16 cellular contexts compared by ENCODE assay signal in genomic region chr12:27400856-27401255, GRCh38.
DNase-seq lines count a peak whose midpoint lies in the region; ATAC-seq and TF ChIP-seq lines count a peak whose summit lies in the region.
"Had no signal": no experiment of that assay in that cellular context is flagged by ENCODE, and none has a peak within 500 bp of the region (broad histone marks: within the 10 kb centered on the region; RNA-seq: fewer than 3 reads in every experiment).

No MANE protein-coding gene starts in this region.

- peaks cover 28% of the 10 kb centered on the region for H3K9me3 Mint-ChIP-seq in nephron progenitor cell

- H3K27ac ChIP-seq in tibial artery, result no peak overlapping the region
- H3K27ac ChIP-seq: A549, BLaER1 had no signal

- H3K4me3 Mint-ChIP-seq in nephron progenitor cell, result no peak overlapping the region
- H3K4me3 Mint-ChIP-seq: CD8-positive, alpha-beta memory T cell; GM23338 had no signal

- H3K4me3 ChIP-seq in tibial artery, result no peak overlapping the region
- H3K4me3 ChIP-seq: A549, BLaER1, GM23338 had no signal

- no peaks in the 10 kb centered on the region for H3K27me3 Mint-ChIP-seq in nephron progenitor cell (ENCODE audit: low read depth, poor library complexity)

- no peaks in the 10 kb centered on the region for H3K9me3 ChIP-seq in tibial artery
- H3K9me3 ChIP-seq: Caco-2 had no signal

- DNase-seq in NCI-H526 (lab: John Stamatoyannopoulos, UW) (peak; percentile 96 to 98), hepatic stellate cell (ENCODE audit: low spot score) (peak; percentile 25), nephron progenitor cell (peak; percentile 16), T-helper 2 cell (no peak), SKM-1 treated with dmso at 0.1 percent for 144 hours (lab: John Stamatoyannopoulos, UW; ENCODE audit: unreplicated experiment) (no peak), tibial artery (no peak)
- DNase-seq: AML-193; Caco-2; CD8-positive, alpha-beta memory T cell; DND-41; H7; IMR-90 had no signal

- peaks cover 8% of the 10 kb centered on the region for H3K4me1 Mint-ChIP-seq in nephron progenitor cell
- H3K4me1 Mint-ChIP-seq: CD8-positive, alpha-beta memory T cell; GM23338 had no signal

- peaks cover 19% of the 10 kb centered on the region for H3K36me3 Mint-ChIP-seq in nephron progenitor cell (ENCODE audit: low read depth)
- H3K36me3 Mint-ChIP-seq: CD8-positive, alpha-beta memory T cell had no signal

- H3K27ac Mint-ChIP-seq in nephron progenitor cell, result no peak overlapping the region
- H3K27ac Mint-ChIP-seq: CD8-positive, alpha-beta memory T cell; GM23338 had no signal

- no peaks in the 10 kb centered on the region for H3K4me1 ChIP-seq in tibial artery
- H3K4me1 ChIP-seq: A549, BLaER1, Caco-2 had no signal

- intact Hi-C loops in tibial artery (cut with DNase I; ENCODE audit: low total_unique reads), result no loop called here

- TF ChIP-seq CTCF in nephron progenitor cell (IDR thresholded peaks at IDR 0.05) (no peak), tibial artery (IDR thresholded peaks at IDR 0.05) (no peak)

- H3K36me3 ChIP-seq in tibial artery, result no peaks in the 10 kb centered on the region
- H3K36me3 ChIP-seq: BLaER1 had no signal

- H3K27me3 ChIP-seq in tibial artery, result no peaks in the 10 kb centered on the region
- H3K27me3 ChIP-seq: BLaER1 had no signal

- no peak for ATAC-seq in HG03280 (IDR thresholded peaks at IDR 0.05; ENCODE audit: unreplicated experiment)
- ATAC-seq: A549, GM23338 had no signal

Comparison
In these comparisons a context has a peak if more than half of its experiments do, and no peak if none do; other contexts are left out.
1. DNase-seq: peak in NCI-H526 (2 of 2), hepatic stellate cell (single experiment) and nephron progenitor cell (single experiment); none in T-helper 2 cell (0 of 5), SKM-1 treated with dmso at 0.1 percent for 144 hours (single experiment) and tibial artery (0 of 2).